ENCODE assay signal across 8 cellular contexts in the genomic region with DNA sequence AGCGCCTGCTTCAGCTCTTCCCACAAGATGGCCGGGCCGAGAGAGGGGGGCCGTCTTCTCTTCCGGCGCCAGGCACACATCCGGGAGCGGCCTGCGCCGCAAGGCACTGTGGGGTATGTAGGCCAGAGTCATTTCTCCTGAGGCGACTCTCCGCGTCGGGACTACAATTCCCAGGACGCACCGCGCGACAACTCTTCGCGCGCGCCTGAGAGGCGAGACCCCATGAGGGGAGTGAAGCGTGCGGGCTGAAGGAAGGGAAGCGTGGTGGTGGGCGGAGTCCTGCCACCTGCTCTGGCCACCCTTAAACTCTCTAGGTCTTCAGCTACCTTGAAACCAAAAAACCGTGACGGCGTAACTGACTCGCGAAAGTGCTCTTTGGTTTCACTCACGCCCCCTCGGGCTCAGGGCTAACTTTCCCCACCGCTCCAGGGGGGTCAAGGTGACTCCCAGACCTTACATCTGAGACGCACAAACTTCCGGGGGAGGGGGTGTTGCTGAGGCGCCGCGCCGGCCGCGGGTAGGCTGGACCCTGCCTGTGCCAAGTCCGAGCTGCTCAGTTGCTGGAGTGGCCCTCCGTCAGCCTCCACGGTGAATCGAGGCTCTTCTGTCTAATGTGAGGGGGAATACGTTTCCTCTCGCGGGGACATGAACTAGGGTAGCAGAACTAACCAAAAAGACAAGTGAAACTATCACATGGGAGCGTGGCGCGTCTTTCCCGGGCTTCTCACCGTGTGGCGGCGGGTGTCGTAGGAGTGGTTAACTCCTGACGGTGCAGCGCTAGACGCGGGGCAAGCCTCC. TPM values are rescaled to one million over a fixed set of nuclear protein-coding genes. Genes with fewer than 3 reads are reported as not detected.
DNase-seq lines count a peak whose midpoint lies in the region; ATAC-seq and TF ChIP-seq lines count a peak whose summit lies in the region.

Gene SERBP1, minus strand, starts transcription at position 45 of the 798 bp plus-strand sequence. CDS start 102 bp downstream, outside the sequence.

- peak; percentile 90 for ATAC-seq in GM19324 (IDR thresholded peaks at IDR 0.05; ENCODE audit: low FRiP score, unreplicated experiment)
- ATAC-seq in HG03469 (IDR thresholded peaks at IDR 0.05; ENCODE audit: unreplicated experiment) = peak; percentile 85
- peak; percentile 94 for ATAC-seq in left colon

- peaks cover 47% of the 10 kb centered on the region for H3K4me1 Mint-ChIP-seq in activated CD4-positive, alpha-beta T cell treated with anti-CD3 and anti-CD28 coated beads, Interleukin-2, amount 10 ng/mL, durations not matched to agents 24 days and 14 days

- peak within 1 kb of the TSS; percentile 98 for H3K27ac Mint-ChIP-seq in activated CD4-positive, alpha-beta T cell treated with anti-CD3 and anti-CD28 coated beads, Interleukin-2, amount 10 ng/mL, durations not matched to agents 24 days and 14 days

- H3K27me3 ChIP-seq in BE2C = no peaks in the 10 kb centered on the region

- DNase-seq in BE2C (peak; percentile 92), NCI-H526 treated with DMSO at 0.1 percent for 48 hours (lab: John Stamatoyannopoulos, UW) (peak; percentile 98), coronary artery (ENCODE audit: low spot score) (peak; percentile 95), left colon (peak; percentile 96 to 97)
- DNase-seq in activated CD4-positive, alpha-beta T cell treated with anti-CD3 and anti-CD28 coated beads, Interleukin-2, amount 10 ng/mL, durations not matched to agents 24 days and 14 days = peak; percentile 99
- DNase-seq in stimulated activated CD4-positive, alpha-beta T cell treated with anti-CD3 and anti-CD28 coated beads, Interleukin-1b, Interleukin-23, amount 100 ng/mL, for 48 hours = peak; percentile 96

- H3K27me3 Mint-ChIP-seq in activated CD4-positive, alpha-beta T cell treated with anti-CD3 and anti-CD28 coated beads, Interleukin-2, amount 10 ng/mL, durations not matched to agents 24 days and 14 days = no peaks in the 10 kb centered on the region

- H3K4me3 Mint-ChIP-seq in activated CD4-positive, alpha-beta T cell treated with anti-CD3 and anti-CD28 coated beads, Interleukin-2, amount 10 ng/mL, durations not matched to agents 24 days and 14 days = peak within 1 kb of the TSS; percentile 95

- intact Hi-C loops in activated CD4-positive, alpha-beta T cell treated with anti-CD3 and anti-CD28 coated beads, Interleukin-2, amount 10 ng/mL, durations not matched to agents 24 days and 14 days (cut with micrococcal nuclease) = loop anchor here (1.0 to 5.0 kb wide), 12 partner anchors 30 to 506 kb away; partner anchors contain the start of genes DNAI4, IL23R and MIER1
- intact Hi-C loops in left colon (cut with DNase I, micrococcal nuclease) = no loop called here

- peaks cover 25% of the 10 kb centered on the region for H3K36me3 ChIP-seq in BE2C

- peak within 1 kb of the TSS; percentile 78 for H3K4me3 ChIP-seq in BE2C (ENCODE audit: low read depth, low read length)
- peak within 1 kb of the TSS; percentile 92 for H3K4me3 ChIP-seq in coronary artery

- no peaks in the 10 kb centered on the region for H3K4me1 ChIP-seq in BE2C

- H3K9me3 Mint-ChIP-seq in activated CD4-positive, alpha-beta T cell treated with anti-CD3 and anti-CD28 coated beads, Interleukin-2, amount 10 ng/mL, durations not matched to agents 24 days and 14 days = no peaks in the 10 kb centered on the region

- TF ChIP-seq CTCF in BE2C (IDR thresholded peaks at IDR 0.05; ENCODE audit: low read depth, low read length) (no peak), coronary artery (IDR thresholded peaks at IDR 0.05) (no peak)

- H3K27ac ChIP-seq in coronary artery = peak within 1 kb of the TSS; percentile 97 to 98

- H3K9me3 ChIP-seq in BE2C = no peaks in the 10 kb centered on the region

- peaks cover 48% of the 10 kb centered on the region for H3K36me3 Mint-ChIP-seq in activated CD4-positive, alpha-beta T cell treated with anti-CD3 and anti-CD28 coated beads, Interleukin-2, amount 10 ng/mL, durations not matched to agents 24 days and 14 days (ENCODE audit: low read depth)

RNA-seq across cellular contexts. Expression of gene SERBP1, which starts in this region (rescaled TPM):
- 156 TPM for polyA plus RNA-seq in BE2C (2012; ENCODE audit: insufficient read depth, insufficient read length, low read depth)
- total RNA-seq in activated CD4-positive, alpha-beta T cell treated with anti-CD3 and anti-CD28 coated beads, Interleukin-2, amount 10 ng/mL, durations not matched to agents 24 days and 14 days = 619 and 630 TPM in 2 replicates
- 100 to 1,000 TPM; 137 to 148 TPM for total RNA-seq in left colon

Comparison
In these comparisons a context has a peak if more than half of its experiments do, and no peak if none do; other contexts are left out.
1. Peak in every context shown above with its lines: DNase-seq, ATAC-seq, H3K4me3 ChIP-seq and H3K27ac ChIP-seq.